ENCODE assay signal across 8 cellular contexts in genomic region chr10:107409517-107409916, GRCh38.
DNase-seq lines count a peak whose midpoint lies in the region; ATAC-seq and TF ChIP-seq lines count a peak whose summit lies in the region.

No MANE protein-coding gene starts in this region.

- peak; percentile 17 for DNase-seq in D341Med (ENCODE audit: low spot score)
- peak; percentile 75 for DNase-seq in OCI-M1 (lab: John Stamatoyannopoulos, UW)
- peak; percentile 18 for DNase-seq in iris pigment epithelial cell (ENCODE audit: low read depth)
- DNase-seq in COR-L47 (lab: John Stamatoyannopoulos, UW): no peak
- no peak for DNase-seq in stimulated activated CD4-positive, alpha-beta T cell treated with anti-CD3 and anti-CD28 coated beads, Interleukin-1b, Interleukin-23, amount 100 ng/mL, for 48 hours
- no peak for DNase-seq in omental fat pad (ENCODE audit: low spot score)

- no peak for TF ChIP-seq CTCF in omental fat pad (IDR thresholded peaks at IDR 0.05)

- ATAC-seq in GM21717 (IDR thresholded peaks at IDR 0.05; ENCODE audit: unreplicated experiment) (peak; percentile 81), HG02884 (IDR thresholded peaks at IDR 0.05; ENCODE audit: unreplicated experiment) (no peak), omental fat pad (ENCODE audit: low FRiP score) (no peak)

Comparison
In these comparisons a context has a peak if more than half of its experiments do, and no peak if none do; other contexts are left out.
1. DNase-seq: peak in D341Med (single experiment), OCI-M1 (single experiment) and iris pigment epithelial cell (single experiment); none in COR-L47 (single experiment), stimulated activated CD4-positive, alpha-beta T cell treated with anti-CD3 and anti-CD28 coated beads, Interleukin-1b, Interleukin-23, amount 100 ng/mL, for 48 hours (single experiment) and omental fat pad (single experiment).